11 cellular contexts compared by ENCODE assay signal in genomic region chr7:28481131-28481926, GRCh38.
A peak's percentile ranks its signal among the peaks of the same experiment; 100 is the strongest.
DNase-seq lines count a peak whose midpoint lies in the region; ATAC-seq and TF ChIP-seq lines count a peak whose summit lies in the region.
"Had no signal": no experiment of that assay in that cellular context is flagged by ENCODE, and none has a peak within 500 bp of the region (broad histone marks: within the 10 kb centered on the region; RNA-seq: fewer than 3 reads in every experiment).

No MANE protein-coding gene starts in this region.

- H3K9me3 Mint-ChIP-seq in progenitor cell of endocrine pancreas (ENCODE audit: low read depth), result no peaks in the 10 kb centered on the region
- H3K9me3 Mint-ChIP-seq: activated naive CD4-positive, alpha-beta T cell treated with anti-CD3 and anti-CD28 coated beads, Interleukin-2, amount 10 ng/mL, durations not matched to agents 7 days and 5 days had no signal

- TF ChIP-seq CTCF in progenitor cell of endocrine pancreas (IDR thresholded peaks at IDR 0.05; ENCODE audit: unreplicated experiment), result no peak

- DNase-seq in EL (peak; percentile 69), fibroblast of gingiva (ENCODE audit: low read depth) (peak; percentile 32), DMS53 (lab: John Stamatoyannopoulos, UW) (no peak), head of caudate nucleus (no peak), progenitor cell of endocrine pancreas (ENCODE audit: low spot score, unreplicated experiment) (no peak), NCI-H187 treated with DMSO at 0.1 percent for 48 hours (lab: John Stamatoyannopoulos, UW) (no peak)
- DNase-seq: activated naive CD4-positive, alpha-beta T cell treated with anti-CD3 and anti-CD28 coated beads, Interleukin-2, amount 10 ng/mL, durations not matched to agents 7 days and 5 days; NCI-H748 treated with DMSO at 0.1 percent for 48 hours; stimulated activated CD8-positive, alpha-beta memory T cell treated with anti-CD3 and anti-CD28 coated beads, Interleukin-4, amount 100 ng/mL, for 48 hours had no signal

- intact Hi-C loops in head of caudate nucleus (cut with DNase I), result no loop called here

- peaks cover 31% of the 10 kb centered on the region for H3K27me3 Mint-ChIP-seq in progenitor cell of endocrine pancreas

- H3K36me3 Mint-ChIP-seq in progenitor cell of endocrine pancreas (ENCODE audit: insufficient read depth), result no peaks in the 10 kb centered on the region
- H3K36me3 Mint-ChIP-seq: activated naive CD4-positive, alpha-beta T cell treated with anti-CD3 and anti-CD28 coated beads, Interleukin-2, amount 10 ng/mL, durations not matched to agents 7 days and 5 days had no signal

- no peak overlapping the region for H3K27ac Mint-ChIP-seq in progenitor cell of endocrine pancreas
- H3K27ac Mint-ChIP-seq: activated naive CD4-positive, alpha-beta T cell treated with anti-CD3 and anti-CD28 coated beads, Interleukin-2, amount 10 ng/mL, durations not matched to agents 7 days and 5 days had no signal

- no peak overlapping the region for H3K4me3 Mint-ChIP-seq in progenitor cell of endocrine pancreas (ENCODE audit: low read depth)
- H3K4me3 Mint-ChIP-seq: activated naive CD4-positive, alpha-beta T cell treated with anti-CD3 and anti-CD28 coated beads, Interleukin-2, amount 10 ng/mL, durations not matched to agents 7 days and 5 days had no signal

- peaks cover 11% of the 10 kb centered on the region for H3K4me1 Mint-ChIP-seq in progenitor cell of endocrine pancreas (ENCODE audit: low read depth)

- ATAC-seq in GM21360 (IDR thresholded peaks at IDR 0.05; ENCODE audit: unreplicated experiment) (peak; percentile 55), HG03342 (IDR thresholded peaks at IDR 0.05; ENCODE audit: unreplicated experiment) (peak; percentile 72)

Comparison
In these comparisons a context has a peak if more than half of its experiments do, and no peak if none do; other contexts are left out.
1. DNase-seq: peak in EL (single experiment) and fibroblast of gingiva (single experiment); none in DMS53 (single experiment), head of caudate nucleus (0 of 42), progenitor cell of endocrine pancreas (single experiment) and NCI-H187 treated with DMSO at 0.1 percent for 48 hours (single experiment).